22 cellular contexts compared by ENCODE assay signal in the genomic region with DNA sequence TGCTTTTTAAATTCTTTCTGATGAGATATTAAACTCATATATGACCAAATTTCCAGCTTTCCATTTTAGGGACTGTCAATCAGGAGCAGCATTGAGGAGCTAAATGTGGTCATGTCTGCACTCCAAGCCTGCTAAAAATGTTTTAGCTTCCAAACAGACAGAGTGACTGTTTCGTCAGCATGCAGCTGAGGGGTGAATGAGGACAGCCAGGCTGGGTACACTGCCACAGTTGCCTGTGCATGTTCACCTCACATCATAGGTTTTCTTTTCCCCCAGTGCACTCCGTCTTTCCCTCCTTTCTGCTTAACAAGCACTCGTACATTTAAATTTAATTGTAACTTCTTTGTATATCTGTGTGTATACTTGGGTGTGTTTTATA.
"Had no signal": no experiment of that assay in that cellular context is flagged by ENCODE, and none has a peak within 500 bp of the region (broad histone marks: within the 10 kb centered on the region; RNA-seq: fewer than 3 reads in every experiment).

No MANE protein-coding gene starts in this region.

- H3K27me3 ChIP-seq: ascending aorta, esophagus muscularis mucosa, foreskin keratinocyte, spleen, tibial nerve had no signal

- H3K36me3 ChIP-seq: ascending aorta, esophagus muscularis mucosa, prostate gland, spleen, tibial nerve had no signal

- H3K4me3 ChIP-seq: ascending aorta, esophagus muscularis mucosa, prostate gland, spleen, tibial nerve had no signal

- H3K4me1 ChIP-seq: ascending aorta, foreskin keratinocyte, prostate gland, spleen, tibial nerve had no signal

- ATAC-seq: foreskin keratinocyte, natural killer cell, SK-N-SH treated with all-trans-retinoic acid at 6 μM for 48 hours, T-helper 17 cell had no signal

- H3K9me3 ChIP-seq: prostate gland had no signal

- H3K27ac ChIP-seq: ascending aorta, esophagus muscularis mucosa, foreskin keratinocyte, prostate gland, spleen, tibial nerve had no signal

- DNase-seq: activated CD4-positive, alpha-beta memory T cell treated with anti-CD3 and anti-CD28 coated beads, Interleukin-2, amount 10 ng/mL, durations not matched to agents 7 days and 5 days; activated CD4-positive, alpha-beta T cell treated with anti-CD3 and anti-CD28 coated beads, Interleukin-2, amount 10 ng/mL, durations not matched to agents 7 days and 5 days; activated CD4-positive, CD25-positive, alpha-beta regulatory T cell treated with anti-CD3 and anti-CD28 coated beads, Interleukin-2, amount 50 U/mL, for 72 hours; activated CD8-positive, alpha-beta memory T cell treated with anti-CD3 and anti-CD28 coated beads, Interleukin-2, amount 50 U/mL, for 48 hours; activated gamma-delta T cell; activated naive CD4-positive, alpha-beta T cell treated with anti-CD3 and anti-CD28 coated beads, Interleukin-2, amount 10 ng/mL, durations not matched to agents 7 days and 5 days; activated naive CD8-positive, alpha-beta T cell treated with anti-CD3 and anti-CD28 coated beads, Interleukin-2, amount 10 ng/mL, durations not matched to agents 7 days and 5 days; activated T-cell treated with anti-CD3 and anti-CD28 coated beads, Interleukin-2, amount 50 U/mL, for 24 hours; caudate nucleus; cortex of kidney; foreskin keratinocyte; islet precursor cell; natural killer cell; spleen; stimulated activated naive CD4-positive, alpha-beta T cell; T-helper 17 cell; T1000 had no signal
